In genomic region chr19:6279931-6280591, GRCh38 we compare ENCODE assay signal across 8 cellular contexts.
DNase-seq lines count a peak whose midpoint lies in the region; ATAC-seq and TF ChIP-seq lines count a peak whose summit lies in the region.

Gene MLLT1, minus strand, starts transcription at chr19:6279975. Its CDS starts 191 bp downstream, at chr19:6279784.

- TF ChIP-seq POLR2A in GM19099 (IDR thresholded peaks at IDR 0.05; ENCODE audit: extremely low read depth, insufficient read length, low read depth) = peak; percentile 42

- peak; percentile 52 for TF ChIP-seq CTCF in choroid plexus epithelial cell (conservative IDR thresholded peaks at IDR 0.05; ENCODE audit: low read depth, low read length)

- peak; percentile 82 for ATAC-seq in HG03439 (IDR thresholded peaks at IDR 0.05; ENCODE audit: unreplicated experiment)

- DNase-seq in Ammon's horn (ENCODE audit: low spot score) = peak; percentile 98
- DNase-seq in NCI-H524 treated with DMSO at 0.1 percent for 48 hours (lab: John Stamatoyannopoulos, UW) = peak; percentile 76
- DNase-seq in activated CD4-positive, alpha-beta T cell treated with anti-CD3 and anti-CD28 coated beads for 4 hours = peak; percentile 93 to 95
- DNase-seq in choroid plexus epithelial cell (ENCODE audit: low read depth) = peak; percentile 98
- DNase-seq in kidney tubule cell (ENCODE audit: low spot score) = peak; percentile 97
- DNase-seq in stimulated activated CD4-positive, alpha-beta T cell treated with anti-CD3 and anti-CD28 coated beads, Interleukin-1b, Interleukin-23, amount 100 ng/mL, for 24 hours (ENCODE audit: low read depth in 4 of 4, low spot score in 1 of 4) = peak; percentile 83 to 97 (median 90)

- H3K4me3 ChIP-seq in choroid plexus epithelial cell (ENCODE audit: low read depth, low read length) = peak within 1 kb of the TSS; percentile 74

Comparison
In these comparisons a context has a peak if more than half of its experiments do, and no peak if none do; other contexts are left out.
1. Peak in every context shown above with its lines: DNase-seq, ATAC-seq and H3K4me3 ChIP-seq.